In genomic region chr9:94157408-94157801, GRCh38 we compare ENCODE assay signal across 19 cellular contexts.
DNase-seq lines count a peak whose midpoint lies in the region; ATAC-seq, FAIRE-seq and TF ChIP-seq lines count a peak whose summit lies in the region.
"Had no signal": no experiment of that assay in that cellular context is flagged by ENCODE, and none has a peak within 500 bp of the region (broad histone marks: within the 10 kb centered on the region; RNA-seq: fewer than 3 reads in every experiment).

No MANE protein-coding gene starts in this region.

- 70% methylated on average over 2 of the region's 2 CpGs for WGBS in HepG2 (ENCODE audit: low lambda C conversion rate)
- WGBS in right lobe of liver (ENCODE audit: insufficient coverage, low coverage, low lambda C conversion rate, missing lambda C conversion rate) = 63% methylated on average over 2 of the region's 2 CpGs
- 60% methylated on average over 2 of the region's 2 CpGs for WGBS in mammary epithelial cell (ENCODE audit: low coverage, missing lambda C conversion rate)

- peak overlapping the region; percentile 43 for H3K27ac ChIP-seq in HepG2 (ENCODE audit: extremely low read length, insufficient read depth, low read length)
- no peak overlapping the region for H3K27ac ChIP-seq in right lobe of liver
- H3K27ac ChIP-seq in mammary epithelial cell (ENCODE audit: insufficient read depth, low read depth, low read length) = peak overlapping the region; percentile 2
- H3K27ac ChIP-seq in parathyroid adenoma = peak overlapping the region; percentile 42
- H3K27ac ChIP-seq in uterus = peak overlapping the region; percentile 18 to 30
- no peak overlapping the region for H3K27ac ChIP-seq in effector memory CD4-positive, alpha-beta T cell (ENCODE audit: insufficient read depth, low read length, poor library complexity, severe bottlenecking)

- no peak for DNase-seq in HepG2 (ENCODE audit: low spot score)
- no peak for DNase-seq in right lobe of liver
- no peak for DNase-seq in mammary epithelial cell
- DNase-seq in uterus = no peak
- no peak for DNase-seq in effector memory CD4-positive, alpha-beta T cell
- no peak for DNase-seq in GM20000 (ENCODE audit: low spot score)
- DNase-seq in natural killer cell treated with Interleukin-12 subunit alpha and Interleukin-12 subunit beta and Interleukin-15 and Interleukin-18, amount 100 ng/mL, for 72 hours (ENCODE audit: low spot score) = no peak
- DNase-seq: activated B cell treated with CpG ODN at 0.5 μM for 24 hours; activated CD8-positive, alpha-beta T cell treated with anti-CD3 and anti-CD28 coated beads, Interleukin-2, amount 10 ng/mL, durations not matched to agents 7 days and 5 days; activated T-cell treated with anti-CD3 and anti-CD28 coated beads, Interleukin-2, amount 50 U/mL, for 72 hours; GOT3; natural killer cell; NCI-H187; SIG-M5; stimulated activated naive CD8-positive, alpha-beta T cell treated with anti-CD3 and anti-CD28 coated beads, Interleukin-15, Interleukin-2, amounts not matched to agents 100 U/mL and 50 U/mL, for 24 hours; T-helper 17 cell had no signal

- in situ Hi-C loops in HepG2 (cut with HindIII; ENCODE audit: extremely low pct_ligation_motif_present, low pct_unique_long_range_greater_than_20kb) (no loop called here), mammary epithelial cell (cut with MboI; ENCODE audit: low sequenced_read_pairs in 2 of 2) (loop anchor here in 1 of 2 donors (25.0 kb wide), 1 partner anchor 95 kb away; no protein-coding TSS in a partner anchor)

- no peaks in the 10 kb centered on the region for H3K9me3 Mint-ChIP-seq in natural killer cell treated with Interleukin-12 subunit alpha and Interleukin-12 subunit beta and Interleukin-15 and Interleukin-18, amount 100 ng/mL, for 72 hours
- H3K9me3 Mint-ChIP-seq: natural killer cell had no signal

- H3K36me3 Mint-ChIP-seq in natural killer cell treated with Interleukin-12 subunit alpha and Interleukin-12 subunit beta and Interleukin-15 and Interleukin-18, amount 100 ng/mL, for 72 hours = no peaks in the 10 kb centered on the region
- H3K36me3 Mint-ChIP-seq: natural killer cell had no signal

- no peak for TF ChIP-seq POLR2A in HepG2 (IDR thresholded peaks at IDR 0.05; ENCODE audit: insufficient read depth in 1 of 2, low read depth in 2 of 2, low read length in 2 of 2)
- no peak for TF ChIP-seq POLR2A in right lobe of liver (IDR thresholded peaks at IDR 0.05)
- no peak for TF ChIP-seq POLR2A in uterus (IDR thresholded peaks at IDR 0.05)

- POLR2A ChIA-PET in HepG2 (lab: Yijun Ruan, JAX) = interaction anchor here (1.6 kb wide), 1 partner anchor 9 kb away, joined by 19 read pairs; no protein-coding TSS in a partner anchor

- CTCF ChIA-PET in HepG2 (lab: Yijun Ruan, JAX; ENCODE audit: low intra/inter-chr PET ratio, low total read pairs) (no interaction called here), mammary epithelial cell (lab: Charles Lee; ENCODE audit: low non-redundant PET) (no interaction called here)

- no peak for FAIRE-seq in HepG2 (lab: Jason Lieb, UNC)
- FAIRE-seq: GM18507 had no signal

- no peak for ATAC-seq in HepG2
- no peak for ATAC-seq in right lobe of liver
- ATAC-seq in natural killer cell treated with Interleukin-12 subunit alpha and Interleukin-12 subunit beta and Interleukin-15 and Interleukin-18, amount 100 ng/mL, for 72 hours = no peak
- ATAC-seq: activated CD8-positive, alpha-beta T cell treated with anti-CD3 and anti-CD28 coated beads, Interleukin-2, amount 10 ng/mL, durations not matched to agents 7 days and 5 days; activated T-cell treated with anti-CD3 and anti-CD28 coated beads, Interleukin-2, amount 50 U/mL, for 72 hours; natural killer cell; stimulated activated naive CD8-positive, alpha-beta T cell treated with anti-CD3 and anti-CD28 coated beads, Interleukin-15, Interleukin-2, amounts not matched to agents 100 U/mL and 50 U/mL, for 24 hours; T-helper 17 cell had no signal

- intact Hi-C loops in HepG2 (cut with micrococcal nuclease; ENCODE audit: unreplicated experiment) = no loop called here
- intact Hi-C loops in right lobe of liver (cut with DNase I) = no loop called here
- intact Hi-C loops in mammary epithelial cell (cut with micrococcal nuclease) = no loop called here
- intact Hi-C loops in uterus (cut with DNase I; ENCODE audit: low total_unique reads) = no loop called here

- H3K36me3 ChIP-seq in HepG2 (replicated peaks in 1 of 2; ENCODE audit: control insufficient read depth in 1 of 2, insufficient read depth in 2 of 2, low read length in 2 of 2) (no peaks in the 10 kb centered on the region), right lobe of liver (no peaks in the 10 kb centered on the region), mammary epithelial cell (ENCODE audit: insufficient read depth, low read length) (no peaks in the 10 kb centered on the region), parathyroid adenoma (ENCODE audit: control insufficient read depth, insufficient read depth, low read length) (no peaks in the 10 kb centered on the region), uterus (no peaks in the 10 kb centered on the region)
- no peaks in the 10 kb centered on the region for H3K36me3 ChIP-seq in effector memory CD4-positive, alpha-beta T cell (ENCODE audit: control insufficient read depth, insufficient read depth, low read length)

- H3K79me2 ChIP-seq in HepG2 (ENCODE audit: insufficient read depth, low read length) (no peaks in the 10 kb centered on the region), mammary epithelial cell (ENCODE audit: insufficient read depth, low read length) (no peaks in the 10 kb centered on the region), parathyroid adenoma (no peaks in the 10 kb centered on the region)

- dilution Hi-C loops in mammary epithelial cell (cut with HindIII; ENCODE audit: low sequenced_read_pairs) = no loop called here

- H3K9ac ChIP-seq in HepG2 (ENCODE audit: insufficient read depth, low read depth, low read length) (no peak overlapping the region), mammary epithelial cell (ENCODE audit: insufficient read depth, low read length) (no peak overlapping the region), parathyroid adenoma (no peak overlapping the region)

- H3K27me3 ChIP-seq in HepG2 (ENCODE audit: control insufficient read depth in 1 of 2, insufficient read depth in 2 of 2, low read length in 2 of 2) (no peaks in the 10 kb centered on the region), right lobe of liver (no peaks in the 10 kb centered on the region), mammary epithelial cell (ENCODE audit: insufficient read depth, low read length) (no peaks in the 10 kb centered on the region), parathyroid adenoma (ENCODE audit: control insufficient read depth, insufficient read depth, low read length) (no peaks in the 10 kb centered on the region), uterus (no peaks in the 10 kb centered on the region)
- no peaks in the 10 kb centered on the region for H3K27me3 ChIP-seq in effector memory CD4-positive, alpha-beta T cell (replicated peaks; ENCODE audit: control insufficient read depth, insufficient read depth, low read length, poor library complexity, severe bottlenecking)

- no peak for TF ChIP-seq RAD21 in HepG2 (CRISPR knock-in tag; IDR thresholded peaks at IDR 0.05)

- H3K4me2 ChIP-seq in HepG2 (ENCODE audit: low read depth, low read length) (0 out of 2 replicates have a peak overlapping the region, but pooled peaks have one; percentile 40), mammary epithelial cell (ENCODE audit: insufficient read depth, low read depth, low read length) (no peak overlapping the region), parathyroid adenoma (ENCODE audit: low read length) (peak overlapping the region; percentile 32)

- H3K4me1 Mint-ChIP-seq in natural killer cell treated with Interleukin-12 subunit alpha and Interleukin-12 subunit beta and Interleukin-15 and Interleukin-18, amount 100 ng/mL, for 72 hours (ENCODE audit: low read depth in 2 of 2) = peaks cover 0 to 3% of the 10 kb centered on the region in 2 donors

- H3K4me3 ChIP-seq in HepG2 (replicated peaks in 1 of 3; ENCODE audit: insufficient read depth in 1 of 3, low read depth in 2 of 3, low read length in 3 of 3) = no peak overlapping the region
- no peak overlapping the region for H3K4me3 ChIP-seq in right lobe of liver
- H3K4me3 ChIP-seq in mammary epithelial cell (replicated peaks in 1 of 3; ENCODE audit: insufficient read depth in 1 of 3, low read depth in 2 of 3, low read length in 3 of 3) = no peak overlapping the region
- no peak overlapping the region for H3K4me3 ChIP-seq in parathyroid adenoma (ENCODE audit: low read depth, low read length)
- no peak overlapping the region for H3K4me3 ChIP-seq in uterus
- H3K4me3 ChIP-seq in effector memory CD4-positive, alpha-beta T cell (ENCODE audit: insufficient read depth, low read depth, low read length, poor library complexity, severe bottlenecking) = no peak overlapping the region

- H4K20me1 ChIP-seq in HepG2 (ENCODE audit: insufficient read depth, low read length) (no peaks in the 10 kb centered on the region), mammary epithelial cell (ENCODE audit: insufficient read depth, low read length) (no peaks in the 10 kb centered on the region)

- H2AFZ ChIP-seq in HepG2 (ENCODE audit: low read length) = no peak overlapping the region
- H2AFZ ChIP-seq in mammary epithelial cell (ENCODE audit: low read depth, low read length) = peak overlapping the region; percentile 90
- no peak overlapping the region for H2AFZ ChIP-seq in parathyroid adenoma

- no peak overlapping the region for H3K4me3 Mint-ChIP-seq in natural killer cell treated with Interleukin-12 subunit alpha and Interleukin-12 subunit beta and Interleukin-15 and Interleukin-18, amount 100 ng/mL, for 72 hours
- H3K4me3 Mint-ChIP-seq: activated B cell treated with CpG ODN at 0.5 μM for 24 hours; activated CD8-positive, alpha-beta T cell treated with anti-CD3 and anti-CD28 coated beads, Interleukin-2, amount 10 ng/mL, durations not matched to agents 7 days and 5 days; activated naive CD8-positive, alpha-beta T cell; activated T-cell treated with anti-CD3 and anti-CD28 coated beads, Interleukin-2, amount 50 U/mL, for 72 hours; natural killer cell; T-helper 17 cell had no signal

- H3K4me1 ChIP-seq in HepG2 (ENCODE audit: insufficient read depth, low read length) = peaks cover 58% of the 10 kb centered on the region
- peaks cover 0 to 5% (median 2%) of the 10 kb centered on the region in 4 donors for H3K4me1 ChIP-seq in right lobe of liver
- peaks cover 13% of the 10 kb centered on the region for H3K4me1 ChIP-seq in mammary epithelial cell (ENCODE audit: insufficient read depth, low read length)
- H3K4me1 ChIP-seq in parathyroid adenoma = peaks cover 26% of the 10 kb centered on the region
- H3K4me1 ChIP-seq in uterus = no peaks in the 10 kb centered on the region
- no peaks in the 10 kb centered on the region for H3K4me1 ChIP-seq in effector memory CD4-positive, alpha-beta T cell (ENCODE audit: control insufficient read depth, insufficient read depth, low read length, poor library complexity, severe bottlenecking)

- H3K27me3 Mint-ChIP-seq in natural killer cell treated with Interleukin-12 subunit alpha and Interleukin-12 subunit beta and Interleukin-15 and Interleukin-18, amount 100 ng/mL, for 72 hours = peaks cover 0 to 5% of the 10 kb centered on the region in 2 donors
- H3K27me3 Mint-ChIP-seq: activated B cell treated with CpG ODN at 0.5 μM for 24 hours; activated naive CD8-positive, alpha-beta T cell had no signal

- no peak overlapping the region for H3K27ac Mint-ChIP-seq in natural killer cell treated with Interleukin-12 subunit alpha and Interleukin-12 subunit beta and Interleukin-15 and Interleukin-18, amount 100 ng/mL, for 72 hours
- H3K27ac Mint-ChIP-seq: activated B cell treated with CpG ODN at 0.5 μM for 24 hours; activated CD8-positive, alpha-beta T cell treated with anti-CD3 and anti-CD28 coated beads, Interleukin-2, amount 10 ng/mL, durations not matched to agents 7 days and 5 days; activated naive CD8-positive, alpha-beta T cell; activated T-cell treated with anti-CD3 and anti-CD28 coated beads, Interleukin-2, amount 50 U/mL, for 72 hours; natural killer cell; T-helper 17 cell had no signal

- TF ChIP-seq EP300 in HepG2 (IDR thresholded peaks at IDR 0.05; ENCODE audit: low read depth in 2 of 2, low read length in 2 of 2) = no peak
- TF ChIP-seq EP300 in HepG2 (CRISPR knock-in tag; IDR thresholded peaks at IDR 0.05; ENCODE audit: borderline replicate concordance) = no peak

- H3K9me3 ChIP-seq in HepG2 (ENCODE audit: low read length) (no peaks in the 10 kb centered on the region), right lobe of liver (no peaks in the 10 kb centered on the region), mammary epithelial cell (replicated peaks; ENCODE audit: insufficient read depth, low read length) (no peaks in the 10 kb centered on the region), parathyroid adenoma (ENCODE audit: control insufficient read depth, low read length) (no peaks in the 10 kb centered on the region), uterus (no peaks in the 10 kb centered on the region)
- no peaks in the 10 kb centered on the region for H3K9me3 ChIP-seq in effector memory CD4-positive, alpha-beta T cell (ENCODE audit: control insufficient read depth, low read length)

- BruUV-seq in HepG2 (replicated peaks; lab: Mats Ljungman, UMichigan) (no TSS peak), mammary epithelial cell (replicated peaks; lab: Mats Ljungman, UMichigan) (no TSS peak)

- TF ChIP-seq CTCF in HepG2 (CRISPR knock-in tag; IDR thresholded peaks at IDR 0.05) (no peak), right lobe of liver (IDR thresholded peaks at IDR 0.05) (no peak), mammary epithelial cell (conservative IDR thresholded peaks at IDR 0.05 in 1 of 2, IDR thresholded peaks at IDR 0.05 in 1 of 2; ENCODE audit: extremely low read depth in 1 of 2, insufficient read depth in 1 of 2, low read depth in 1 of 2, low read length in 2 of 2) (no peak), parathyroid adenoma (IDR thresholded peaks at IDR 0.05) (no peak), uterus (IDR thresholded peaks at IDR 0.05) (no peak), GM20000 (IDR thresholded peaks at IDR 0.05; ENCODE audit: extremely low read depth, missing control alignments) (no peak)

Comparison
In these comparisons a context has a peak if more than half of its experiments do, and no peak if none do; other contexts are left out.
1. H3K27ac ChIP-seq: peak in HepG2 (single experiment), mammary epithelial cell (single experiment), parathyroid adenoma (single experiment) and uterus (2 of 2); none in right lobe of liver (0 of 3) and effector memory CD4-positive, alpha-beta T cell (single experiment).